20 cellular contexts compared by ENCODE assay signal in the genomic region with DNA sequence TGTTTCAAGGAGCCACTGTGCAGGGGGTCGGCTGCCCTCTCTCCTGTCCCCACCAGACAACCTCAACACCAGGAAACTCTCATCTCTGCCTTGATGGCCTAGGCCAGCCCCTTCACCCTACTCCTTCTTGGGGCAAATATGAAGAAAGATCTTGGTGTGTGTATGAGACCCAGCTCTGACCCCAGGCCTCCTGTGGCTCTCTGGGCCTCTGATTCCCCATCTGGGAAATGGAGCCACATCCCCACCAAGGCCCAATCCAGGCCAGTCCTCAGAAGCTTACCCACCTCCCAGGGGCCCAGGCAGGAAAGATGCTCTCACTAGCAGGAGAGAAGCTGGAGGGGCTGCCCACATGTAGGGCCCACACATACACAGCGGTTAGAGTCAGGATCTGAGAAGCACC. TPM values are rescaled to one million over a fixed set of nuclear protein-coding genes. Genes with fewer than 3 reads are reported as not detected.
A peak's percentile ranks its signal among the peaks of the same experiment; 100 is the strongest.
DNase-seq lines count a peak whose midpoint lies in the region; ATAC-seq, FAIRE-seq and TF ChIP-seq lines count a peak whose summit lies in the region.
"Had no signal": no experiment of that assay in that cellular context is flagged by ENCODE, and none has a peak within 500 bp of the region (broad histone marks: within the 10 kb centered on the region; RNA-seq: fewer than 3 reads in every experiment).

No MANE protein-coding gene starts in this region.

- TF ChIP-seq CTCF in astrocyte (IDR thresholded peaks at IDR 0.05; ENCODE audit: insufficient read depth, low read depth, low read length) (no peak), neural crest cell (conservative IDR thresholded peaks at IDR 0.05) (no peak), smooth muscle cell (IDR thresholded peaks at IDR 0.05; ENCODE audit: borderline replicate concordance, insufficient read depth, poor library complexity, severe bottlenecking) (no peak)

- no peaks in the 10 kb centered on the region for H3F3A ChIP-seq in smooth muscle cell (ENCODE audit: low read depth)

- peak overlapping the region; percentile 71 for H3K27ac Mint-ChIP-seq in activated CD4-positive, alpha-beta T cell treated with anti-CD3 and anti-CD28 coated beads, Interleukin-2, amount 10 ng/mL, durations not matched to agents 7 days and 5 days
- no peak overlapping the region for H3K27ac Mint-ChIP-seq in activated CD4-positive, alpha-beta T cell treated with anti-CD3 and anti-CD28 coated beads for 36 hours
- H3K27ac Mint-ChIP-seq in CD4-positive, alpha-beta memory T cell: peak overlapping the region in 6 of 7 donors; percentile 35 to 87 (median 76)
- H3K27ac Mint-ChIP-seq in astrocyte (ENCODE audit: unreplicated experiment) (peak overlapping the region; percentile 62), neural crest cell (ENCODE audit: unreplicated experiment) (peak overlapping the region; percentile 19)
- H3K27ac Mint-ChIP-seq: activated naive CD4-positive, alpha-beta T cell treated with anti-CD3 and anti-CD28 coated beads, Interleukin-2, amount 10 ng/mL, durations not matched to agents 7 days and 5 days had no signal

- H4K20me1 ChIP-seq in astrocyte (ENCODE audit: insufficient read depth, low read length) (peaks cover 92% of the 10 kb centered on the region), smooth muscle cell (ENCODE audit: low read depth) (peaks cover 83% of the 10 kb centered on the region)

- H3K27me3 Mint-ChIP-seq in activated CD4-positive, alpha-beta T cell treated with anti-CD3 and anti-CD28 coated beads, Interleukin-2, amount 10 ng/mL, durations not matched to agents 7 days and 5 days: no peaks in the 10 kb centered on the region
- no peaks in the 10 kb centered on the region for H3K27me3 Mint-ChIP-seq in activated CD4-positive, alpha-beta T cell treated with anti-CD3 and anti-CD28 coated beads for 36 hours
- H3K27me3 Mint-ChIP-seq in CD4-positive, alpha-beta memory T cell: no peaks in the 10 kb centered on the region
- no peaks in the 10 kb centered on the region for H3K27me3 Mint-ChIP-seq in astrocyte (ENCODE audit: low read depth, unreplicated experiment)
- H3K27me3 Mint-ChIP-seq in neural crest cell (ENCODE audit: low read depth): no peaks in the 10 kb centered on the region
- H3K27me3 Mint-ChIP-seq: activated naive CD4-positive, alpha-beta T cell treated with anti-CD3 and anti-CD28 coated beads, Interleukin-2, amount 10 ng/mL, durations not matched to agents 7 days and 5 days had no signal

- intact Hi-C loops in activated CD4-positive, alpha-beta T cell treated with anti-CD3 and anti-CD28 coated beads for 36 hours (cut with DNase I, micrococcal nuclease): no loop called here
- intact Hi-C loops in CD4-positive, alpha-beta memory T cell (cut with micrococcal nuclease): no loop called here

- no peak for ATAC-seq in activated CD4-positive, alpha-beta T cell treated with anti-CD3 and anti-CD28 coated beads for 36 hours
- ATAC-seq: body of pancreas, gastrocnemius medialis, right cardiac atrium had no signal

- H3K27ac ChIP-seq in CD4-positive, alpha-beta memory T cell (ENCODE audit: low read depth, low read length): no peak overlapping the region
- H3K27ac ChIP-seq in astrocyte (ENCODE audit: low read depth, low read length): no peak overlapping the region
- H3K27ac ChIP-seq in smooth muscle cell (ENCODE audit: low read depth): no peak overlapping the region
- H3K27ac ChIP-seq: 22Rv1, body of pancreas, colonic mucosa, gastrocnemius medialis, VCaP had no signal

- no peak overlapping the region for H3K4me3 ChIP-seq in CD4-positive, alpha-beta memory T cell (ENCODE audit: low read length in 2 of 2)
- H3K4me3 ChIP-seq in astrocyte (ENCODE audit: insufficient read depth, low read depth, low read length): no peak overlapping the region
- H3K4me3 ChIP-seq in smooth muscle cell: no peak overlapping the region
- H3K4me3 ChIP-seq: body of pancreas, colonic mucosa, gastrocnemius medialis had no signal

- POLR2A ChIA-PET in activated CD4-positive, alpha-beta T cell treated with anti-CD3 and anti-CD28 coated beads, Interleukin-2, amount 10 ng/mL, durations not matched to agents 7 days and 5 days (lab: Charles Lee): no interaction called here
- POLR2A ChIA-PET in activated CD4-positive, alpha-beta T cell treated with anti-CD3 and anti-CD28 coated beads for 36 hours (lab: Charles Lee): no interaction called here
- POLR2A ChIA-PET in CD4-positive, alpha-beta memory T cell (lab: Charles Lee; ENCODE audit: partially characterized antibody): interaction anchor here (0.9 kb wide), 1 partner anchor 13 kb away, joined by 3 read pairs; no protein-coding TSS in a partner anchor

- no peak for DNase-seq in activated CD4-positive, alpha-beta T cell treated with anti-CD3 and anti-CD28 coated beads, Interleukin-2, amount 10 ng/mL, durations not matched to agents 7 days and 5 days
- no peak for DNase-seq in activated CD4-positive, alpha-beta T cell treated with anti-CD3 and anti-CD28 coated beads for 36 hours
- DNase-seq in CD4-positive, alpha-beta memory T cell: no peak
- DNase-seq in astrocyte (ENCODE audit: low read depth): no peak
- no peak for DNase-seq in neural crest cell (ENCODE audit: low read depth, low spot score)
- DNase-seq in DMS53 (lab: John Stamatoyannopoulos, UW): no peak
- DNase-seq in effector CD8-positive, alpha-beta T cell (lab: John Stamatoyannopoulos, UW): no peak
- DNase-seq in smooth muscle cell (lab: John Stamatoyannopoulos, UW; ENCODE audit: unreplicated experiment): no peak
- DNase-seq: activated naive CD4-positive, alpha-beta T cell treated with anti-CD3 and anti-CD28 coated beads, Interleukin-2, amount 10 ng/mL, durations not matched to agents 7 days and 5 days; colonic mucosa; gastrocnemius medialis; NCI-H1105 treated with DMSO at 0.1 percent for 48 hours; NCI-H526; occipital lobe; right cardiac atrium had no signal

- H3K9me3 Mint-ChIP-seq in activated CD4-positive, alpha-beta T cell treated with anti-CD3 and anti-CD28 coated beads, Interleukin-2, amount 10 ng/mL, durations not matched to agents 7 days and 5 days: no peaks in the 10 kb centered on the region
- H3K9me3 Mint-ChIP-seq in activated CD4-positive, alpha-beta T cell treated with anti-CD3 and anti-CD28 coated beads for 36 hours (ENCODE audit: low read depth): no peaks in the 10 kb centered on the region
- no peaks in the 10 kb centered on the region for H3K9me3 Mint-ChIP-seq in CD4-positive, alpha-beta memory T cell
- H3K9me3 Mint-ChIP-seq in astrocyte (ENCODE audit: unreplicated experiment): no peaks in the 10 kb centered on the region
- no peaks in the 10 kb centered on the region for H3K9me3 Mint-ChIP-seq in neural crest cell
- H3K9me3 Mint-ChIP-seq: activated naive CD4-positive, alpha-beta T cell treated with anti-CD3 and anti-CD28 coated beads, Interleukin-2, amount 10 ng/mL, durations not matched to agents 7 days and 5 days had no signal

- no peaks in the 10 kb centered on the region for H3K9me3 ChIP-seq in CD4-positive, alpha-beta memory T cell (ENCODE audit: control insufficient read depth in 1 of 2, low read length in 2 of 2)
- H3K9me3 ChIP-seq in astrocyte (ENCODE audit: insufficient read depth, low read depth, low read length): no peaks in the 10 kb centered on the region
- no peaks in the 10 kb centered on the region for H3K9me3 ChIP-seq in smooth muscle cell (replicated peaks; ENCODE audit: low read depth)
- H3K9me3 ChIP-seq: body of pancreas, colonic mucosa, gastrocnemius medialis had no signal

- H3K9ac ChIP-seq in astrocyte (ENCODE audit: low read length): no peak overlapping the region
- H3K9ac ChIP-seq in smooth muscle cell (ENCODE audit: low read depth): no peak overlapping the region

- H3K36me3 ChIP-seq in CD4-positive, alpha-beta memory T cell (ENCODE audit: insufficient read depth, low read length): peaks cover 36% of the 10 kb centered on the region
- peaks cover 18% of the 10 kb centered on the region for H3K36me3 ChIP-seq in astrocyte (ENCODE audit: insufficient read depth, low read length)
- no peaks in the 10 kb centered on the region for H3K36me3 ChIP-seq in smooth muscle cell (ENCODE audit: low read depth)
- H3K36me3 ChIP-seq: colonic mucosa had no signal

- H3K4me2 ChIP-seq in astrocyte (ENCODE audit: low read length): no peak overlapping the region
- no peak overlapping the region for H3K4me2 ChIP-seq in smooth muscle cell

- no peak overlapping the region for H3K4me3 Mint-ChIP-seq in activated CD4-positive, alpha-beta T cell treated with anti-CD3 and anti-CD28 coated beads, Interleukin-2, amount 10 ng/mL, durations not matched to agents 7 days and 5 days
- H3K4me3 Mint-ChIP-seq in activated CD4-positive, alpha-beta T cell treated with anti-CD3 and anti-CD28 coated beads for 36 hours: no peak overlapping the region
- H3K4me3 Mint-ChIP-seq in CD4-positive, alpha-beta memory T cell: no peak overlapping the region
- H3K4me3 Mint-ChIP-seq in astrocyte (ENCODE audit: unreplicated experiment) (no peak overlapping the region), neural crest cell (no peak overlapping the region)
- H3K4me3 Mint-ChIP-seq: activated naive CD4-positive, alpha-beta T cell treated with anti-CD3 and anti-CD28 coated beads, Interleukin-2, amount 10 ng/mL, durations not matched to agents 7 days and 5 days had no signal

- no peak overlapping the region for H2AFZ ChIP-seq in astrocyte (ENCODE audit: low read depth, low read length)
- no peak overlapping the region for H2AFZ ChIP-seq in smooth muscle cell (ENCODE audit: low read depth)

- H3K36me3 Mint-ChIP-seq in activated CD4-positive, alpha-beta T cell treated with anti-CD3 and anti-CD28 coated beads, Interleukin-2, amount 10 ng/mL, durations not matched to agents 7 days and 5 days (ENCODE audit: low read depth): peaks cover 17% of the 10 kb centered on the region
- H3K36me3 Mint-ChIP-seq in activated CD4-positive, alpha-beta T cell treated with anti-CD3 and anti-CD28 coated beads for 36 hours (ENCODE audit: low read depth): peaks cover 4% of the 10 kb centered on the region
- peaks cover 1 to 63% of the 10 kb centered on the region in 2 donors for H3K36me3 Mint-ChIP-seq in CD4-positive, alpha-beta memory T cell
- H3K36me3 Mint-ChIP-seq in astrocyte (ENCODE audit: low read depth, unreplicated experiment) (peaks cover 19% of the 10 kb centered on the region), neural crest cell (ENCODE audit: low read depth) (peaks cover 2% of the 10 kb centered on the region)

- peaks cover 81% of the 10 kb centered on the region for H3K79me2 ChIP-seq in astrocyte (ENCODE audit: insufficient read depth, low read length)
- peaks cover 13% of the 10 kb centered on the region for H3K79me2 ChIP-seq in smooth muscle cell (ENCODE audit: low read depth)

- no peaks in the 10 kb centered on the region for H3K27me3 ChIP-seq in CD4-positive, alpha-beta memory T cell (ENCODE audit: insufficient read depth, low read length)
- H3K27me3 ChIP-seq in astrocyte (ENCODE audit: insufficient read depth, low read length): no peaks in the 10 kb centered on the region
- no peaks in the 10 kb centered on the region for H3K27me3 ChIP-seq in smooth muscle cell (ENCODE audit: low read depth)
- H3K27me3 ChIP-seq: body of pancreas, colonic mucosa, gastrocnemius medialis had no signal

- FAIRE-seq in astrocyte (lab: Jason Lieb, UNC): no peak
- FAIRE-seq: endothelial cell of umbilical vein, GM12891 had no signal

- 100% methylated on average over 2 of the region's 2 CpGs for WGBS in smooth muscle cell (ENCODE audit: low lambda C conversion rate)

- H3K4me1 ChIP-seq in CD4-positive, alpha-beta memory T cell (ENCODE audit: insufficient read depth, low read length): no peaks in the 10 kb centered on the region
- H3K4me1 ChIP-seq in astrocyte (ENCODE audit: insufficient read depth, low read length) (peaks cover 19% of the 10 kb centered on the region), smooth muscle cell (ENCODE audit: low read depth) (no peaks in the 10 kb centered on the region)
- H3K4me1 ChIP-seq: body of pancreas, colonic mucosa had no signal

- CTCF ChIA-PET in activated CD4-positive, alpha-beta T cell treated with anti-CD3 and anti-CD28 coated beads, Interleukin-2, amount 10 ng/mL, durations not matched to agents 7 days and 5 days (lab: Charles Lee): interaction anchor here (0.5 kb wide), 1 partner anchor 203 kb away, joined by 3 read pairs; no protein-coding TSS in a partner anchor
- CTCF ChIA-PET in activated CD4-positive, alpha-beta T cell treated with anti-CD3 and anti-CD28 coated beads for 36 hours (lab: Charles Lee): no interaction called here
- CTCF ChIA-PET in CD4-positive, alpha-beta memory T cell (lab: Charles Lee; ENCODE audit: partially characterized antibody): interaction anchor here (1.4 kb wide), 1 partner anchor 8 kb away, joined by 6 read pairs; no protein-coding TSS in a partner anchor

- peaks cover 20% of the 10 kb centered on the region for H3K4me1 Mint-ChIP-seq in activated CD4-positive, alpha-beta T cell treated with anti-CD3 and anti-CD28 coated beads, Interleukin-2, amount 10 ng/mL, durations not matched to agents 7 days and 5 days
- no peaks in the 10 kb centered on the region for H3K4me1 Mint-ChIP-seq in activated CD4-positive, alpha-beta T cell treated with anti-CD3 and anti-CD28 coated beads for 36 hours
- peaks cover 3 to 13% (median 8%) of the 10 kb centered on the region in 4 donors for H3K4me1 Mint-ChIP-seq in CD4-positive, alpha-beta memory T cell
- H3K4me1 Mint-ChIP-seq in astrocyte (ENCODE audit: low read depth, unreplicated experiment): peaks cover 33% of the 10 kb centered on the region
- H3K4me1 Mint-ChIP-seq in neural crest cell: peaks cover 57% of the 10 kb centered on the region

RNA-seq across cellular contexts. Expression of a gene that starts 38.9 kb away (rescaled TPM):
- total RNA-seq in activated CD4-positive, alpha-beta T cell treated with anti-CD3 and anti-CD28 coated beads, Interleukin-2, amount 10 ng/mL, durations not matched to agents 7 days and 5 days: 10 to 100 TPM; 29.5 to 31.1 TPM
- 10 to 100 TPM; 13.3 to 14.2 TPM for total RNA-seq in activated CD4-positive, alpha-beta T cell treated with anti-CD3 and anti-CD28 coated beads for 36 hours
- total RNA-seq in CD4-positive, alpha-beta memory T cell: 10 to 100 TPM; 33.4 to 34.2 TPM
- polyA plus RNA-seq in CD4-positive, alpha-beta memory T cell: 10 to 100 TPM in 1 of 2 donors, 1 to 10 TPM in 1; 3.8 to 20.1 TPM
- total RNA-seq in astrocyte (45.9 and 48.2 TPM in 2 replicates), neural crest cell (41.3 and 41.5 TPM in 2 replicates), smooth muscle cell (29.1 and 32.2 TPM in 2 replicates)
- polyA plus RNA-seq in smooth muscle cell: 27.5 and 28.1 TPM in 2 replicates

RNA-seq across cellular contexts. Expression of a gene that starts 55.8 kb away (rescaled TPM):
- 10 to 100 TPM in 1 of 2 experiments, 1 to 10 TPM in 1; 9.6 to 10.9 TPM for total RNA-seq in activated CD4-positive, alpha-beta T cell treated with anti-CD3 and anti-CD28 coated beads, Interleukin-2, amount 10 ng/mL, durations not matched to agents 7 days and 5 days
- 10 to 100 TPM in 1 of 2 experiments, 1 to 10 TPM in 1; 9.9 to 12.2 TPM for total RNA-seq in activated CD4-positive, alpha-beta T cell treated with anti-CD3 and anti-CD28 coated beads for 36 hours
- total RNA-seq in CD4-positive, alpha-beta memory T cell: 1 to 10 TPM; 7.2 to 7.9 TPM
- polyA plus RNA-seq in CD4-positive, alpha-beta memory T cell: 1 to 10 TPM; 6.3 to 7.5 TPM
- total RNA-seq in astrocyte: 11.3 and 14.1 TPM in 2 replicates
- total RNA-seq in neural crest cell: 13.1 and 15.0 TPM in 2 replicates
- total RNA-seq in smooth muscle cell: 20.6 and 22.1 TPM in 2 replicates
- polyA plus RNA-seq in smooth muscle cell: 9.4 and 13.1 TPM in 2 replicates
